Comparison of ENCODE assay signal across 1 cellular context in the genomic region with DNA sequence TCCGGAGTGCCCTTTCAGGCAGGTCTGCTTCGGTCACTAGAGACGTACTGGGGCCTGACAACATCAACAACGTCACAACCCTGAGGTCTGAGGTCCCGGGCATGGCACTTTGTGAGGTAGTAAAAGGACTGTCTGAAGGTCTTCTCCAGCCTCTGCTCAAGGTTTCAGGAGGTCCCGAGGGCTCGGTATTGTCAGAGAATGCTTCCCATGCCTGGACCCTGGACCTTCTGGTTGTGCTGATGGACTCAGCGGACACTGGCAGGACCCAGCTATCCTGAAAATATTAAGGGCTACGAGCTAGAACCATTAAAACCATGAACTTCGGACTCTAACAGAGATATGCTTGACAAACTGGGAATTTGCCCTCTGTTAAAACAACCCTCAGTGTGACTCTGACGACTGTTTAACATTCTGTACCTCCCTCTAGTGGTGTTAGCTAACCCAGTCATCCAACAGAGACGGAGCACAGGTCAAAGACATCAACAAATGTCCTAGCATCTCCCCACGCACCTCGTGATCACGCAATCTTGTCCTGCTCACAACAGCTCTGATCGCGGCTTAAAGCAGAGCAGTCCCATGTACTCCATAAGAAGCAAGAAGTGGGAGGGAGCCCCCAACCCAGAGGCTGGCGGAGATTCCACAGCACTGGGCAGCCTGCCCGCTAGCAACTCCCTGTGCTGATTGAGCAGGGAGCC.
TF ChIP-seq lines count a peak whose summit lies in the region.

No MANE protein-coding gene starts in this region.

TF ChIP-seq in HepG2, 621 proteins besides CTCF, POLR2A, EP300 and RAD21 (continued from another document and continues in another):
- no peak for TF ChIP-seq ZBTB40 (IDR thresholded peaks at IDR 0.05)
- no peak for TF ChIP-seq ZBTB40 (CRISPR knock-in tag; IDR thresholded peaks at IDR 0.05)
- TF ChIP-seq RFX5 (IDR thresholded peaks at IDR 0.05; ENCODE audit: low read depth, low read length) = no peak
- TF ChIP-seq PAF1 (CRISPR knock-in tag; IDR thresholded peaks at IDR 0.05) = no peak
- 0 out of 2 replicates have a peak, but pooled peaks have one; percentile 29 for TF ChIP-seq DPF2 (CRISPR knock-in tag; IDR thresholded peaks at IDR 0.05; ENCODE audit: borderline replicate concordance, low read depth)
- no peak for TF ChIP-seq IRX3 (CRISPR knock-in tag; IDR thresholded peaks at IDR 0.05; ENCODE audit: borderline replicate concordance, low read depth)
- no peak for TF ChIP-seq RFXAP (CRISPR knock-in tag; IDR thresholded peaks at IDR 0.05; ENCODE audit: borderline replicate concordance)
- TF ChIP-seq NR0B2 (CRISPR knock-in tag; IDR thresholded peaks at IDR 0.05) = peak; percentile 15; the same call in 1 of the 2 replicates
- TF ChIP-seq GABPB1 (CRISPR knock-in tag; IDR thresholded peaks at IDR 0.05) = peak; percentile 33; the same call in 1 of the 2 replicates
- no peak for TF ChIP-seq PCBP2 (optimal IDR thresholded peaks at IDR 0.05; ENCODE audit: low read depth, low read length, poor library complexity, severe bottlenecking)
- TF ChIP-seq ZNF431 (CRISPR knock-in tag; IDR thresholded peaks at IDR 0.05; ENCODE audit: borderline replicate concordance, low read depth) = 0 out of 2 replicates have a peak, but pooled peaks have one; percentile 61
- peak; percentile 70; the same call in 1 of the 2 replicates for TF ChIP-seq ZNF605 (CRISPR knock-in tag; IDR thresholded peaks at IDR 0.05)
- peak; percentile 21; the same call in 1 of the 2 replicates for TF ChIP-seq FOXO1 (CRISPR knock-in tag; IDR thresholded peaks at IDR 0.05)
- no peak for TF ChIP-seq YY1 (IDR thresholded peaks at IDR 0.05; ENCODE audit: insufficient read depth, insufficient replicate concordance, low read depth, low read length)
- TF ChIP-seq, protein P1, sequence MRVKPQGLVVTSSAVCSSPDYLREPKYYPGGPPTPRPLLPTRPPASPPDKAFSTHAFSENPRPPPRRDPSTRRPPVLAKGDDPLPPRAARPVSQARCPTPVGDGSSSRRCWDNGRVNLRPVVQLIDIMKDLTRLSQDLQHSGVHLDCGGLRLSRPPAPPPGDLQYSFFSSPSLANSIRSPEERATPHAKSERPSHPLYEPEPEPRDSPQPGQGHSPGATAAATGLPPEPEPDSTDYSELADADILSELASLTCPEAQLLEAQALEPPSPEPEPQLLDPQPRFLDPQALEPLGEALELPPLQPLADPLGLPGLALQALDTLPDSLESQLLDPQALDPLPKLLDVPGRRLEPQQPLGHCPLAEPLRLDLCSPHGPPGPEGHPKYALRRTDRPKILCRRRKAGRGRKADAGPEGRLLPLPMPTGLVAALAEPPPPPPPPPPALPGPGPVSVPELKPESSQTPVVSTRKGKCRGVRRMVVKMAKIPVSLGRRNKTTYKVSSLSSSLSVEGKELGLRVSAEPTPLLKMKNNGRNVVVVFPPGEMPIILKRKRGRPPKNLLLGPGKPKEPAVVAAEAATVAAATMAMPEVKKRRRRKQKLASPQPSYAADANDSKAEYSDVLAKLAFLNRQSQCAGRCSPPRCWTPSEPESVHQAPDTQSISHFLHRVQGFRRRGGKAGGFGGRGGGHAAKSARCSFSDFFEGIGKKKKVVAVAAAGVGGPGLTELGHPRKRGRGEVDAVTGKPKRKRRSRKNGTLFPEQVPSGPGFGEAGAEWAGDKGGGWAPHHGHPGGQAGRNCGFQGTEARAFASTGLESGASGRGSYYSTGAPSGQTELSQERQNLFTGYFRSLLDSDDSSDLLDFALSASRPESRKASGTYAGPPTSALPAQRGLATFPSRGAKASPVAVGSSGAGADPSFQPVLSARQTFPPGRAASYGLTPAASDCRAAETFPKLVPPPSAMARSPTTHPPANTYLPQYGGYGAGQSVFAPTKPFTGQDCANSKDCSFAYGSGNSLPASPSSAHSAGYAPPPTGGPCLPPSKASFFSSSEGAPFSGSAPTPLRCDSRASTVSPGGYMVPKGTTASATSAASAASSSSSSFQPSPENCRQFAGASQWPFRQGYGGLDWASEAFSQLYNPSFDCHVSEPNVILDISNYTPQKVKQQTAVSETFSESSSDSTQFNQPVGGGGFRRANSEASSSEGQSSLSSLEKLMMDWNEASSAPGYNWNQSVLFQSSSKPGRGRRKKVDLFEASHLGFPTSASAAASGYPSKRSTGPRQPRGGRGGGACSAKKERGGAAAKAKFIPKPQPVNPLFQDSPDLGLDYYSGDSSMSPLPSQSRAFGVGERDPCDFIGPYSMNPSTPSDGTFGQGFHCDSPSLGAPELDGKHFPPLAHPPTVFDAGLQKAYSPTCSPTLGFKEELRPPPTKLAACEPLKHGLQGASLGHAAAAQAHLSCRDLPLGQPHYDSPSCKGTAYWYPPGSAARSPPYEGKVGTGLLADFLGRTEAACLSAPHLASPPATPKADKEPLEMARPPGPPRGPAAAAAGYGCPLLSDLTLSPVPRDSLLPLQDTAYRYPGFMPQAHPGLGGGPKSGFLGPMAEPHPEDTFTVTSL (CRISPR knock-in tag; IDR thresholded peaks at IDR 0.05; ENCODE audit: borderline replicate concordance) = 0 out of 2 replicates have a peak, but pooled peaks have one; percentile 19
- TF ChIP-seq SP2 (CRISPR knock-in tag; IDR thresholded peaks at IDR 0.05) = no peak
- TF ChIP-seq HOXA3 (CRISPR knock-in tag; IDR thresholded peaks at IDR 0.05) = 0 out of 2 replicates have a peak, but pooled peaks have one; percentile 37
- TF ChIP-seq, protein P2, sequence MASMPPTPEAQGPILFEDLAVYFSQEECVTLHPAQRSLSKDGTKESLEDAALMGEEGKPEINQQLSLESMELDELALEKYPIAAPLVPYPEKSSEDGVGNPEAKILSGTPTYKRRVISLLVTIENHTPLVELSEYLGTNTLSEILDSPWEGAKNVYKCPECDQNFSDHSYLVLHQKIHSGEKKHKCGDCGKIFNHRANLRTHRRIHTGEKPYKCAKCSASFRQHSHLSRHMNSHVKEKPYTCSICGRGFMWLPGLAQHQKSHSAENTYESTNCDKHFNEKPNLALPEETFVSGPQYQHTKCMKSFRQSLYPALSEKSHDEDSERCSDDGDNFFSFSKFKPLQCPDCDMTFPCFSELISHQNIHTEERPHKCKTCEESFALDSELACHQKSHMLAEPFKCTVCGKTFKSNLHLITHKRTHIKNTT (CRISPR knock-in tag; IDR thresholded peaks at IDR 0.05) = no peak
- no peak for TF ChIP-seq HOXD1 (CRISPR knock-in tag; IDR thresholded peaks at IDR 0.05)
- no peak for TF ChIP-seq ZNF570 (CRISPR knock-in tag; IDR thresholded peaks at IDR 0.05; ENCODE audit: borderline replicate concordance)
- TF ChIP-seq SOX6 (IDR thresholded peaks at IDR 0.05) = no peak
- TF ChIP-seq SOX6 (CRISPR knock-in tag; IDR thresholded peaks at IDR 0.05) = peak; percentile 29; the same call in 1 of the 2 replicates
- TF ChIP-seq ZNF136 (CRISPR knock-in tag; IDR thresholded peaks at IDR 0.05; ENCODE audit: low read depth) = 0 out of 2 replicates have a peak, but pooled peaks have one; percentile 76
- TF ChIP-seq LCORL (IDR thresholded peaks at IDR 0.05) = no peak
- TF ChIP-seq LCORL (CRISPR knock-in tag; IDR thresholded peaks at IDR 0.05) = peak; percentile 34; the same call in 1 of the 2 replicates
- TF ChIP-seq ATF2 (CRISPR knock-in tag; IDR thresholded peaks at IDR 0.05) = 0 out of 2 replicates have a peak, but pooled peaks have one; percentile 61
- peak in 1 of 2 experiments; percentile 64; a peak in 2 of 4 replicates for TF ChIP-seq HMGXB4 (CRISPR knock-in tag; IDR thresholded peaks at IDR 0.05; ENCODE audit: borderline replicate concordance in 1 of 2, low read depth in 1 of 2)
- TF ChIP-seq TRAFD1 (CRISPR knock-in tag; IDR thresholded peaks at IDR 0.05; ENCODE audit: borderline replicate concordance) = 0 out of 2 replicates have a peak, but pooled peaks have one; percentile 42
